Comparison of ENCODE assay signal across 12 cellular contexts in the genomic region with DNA sequence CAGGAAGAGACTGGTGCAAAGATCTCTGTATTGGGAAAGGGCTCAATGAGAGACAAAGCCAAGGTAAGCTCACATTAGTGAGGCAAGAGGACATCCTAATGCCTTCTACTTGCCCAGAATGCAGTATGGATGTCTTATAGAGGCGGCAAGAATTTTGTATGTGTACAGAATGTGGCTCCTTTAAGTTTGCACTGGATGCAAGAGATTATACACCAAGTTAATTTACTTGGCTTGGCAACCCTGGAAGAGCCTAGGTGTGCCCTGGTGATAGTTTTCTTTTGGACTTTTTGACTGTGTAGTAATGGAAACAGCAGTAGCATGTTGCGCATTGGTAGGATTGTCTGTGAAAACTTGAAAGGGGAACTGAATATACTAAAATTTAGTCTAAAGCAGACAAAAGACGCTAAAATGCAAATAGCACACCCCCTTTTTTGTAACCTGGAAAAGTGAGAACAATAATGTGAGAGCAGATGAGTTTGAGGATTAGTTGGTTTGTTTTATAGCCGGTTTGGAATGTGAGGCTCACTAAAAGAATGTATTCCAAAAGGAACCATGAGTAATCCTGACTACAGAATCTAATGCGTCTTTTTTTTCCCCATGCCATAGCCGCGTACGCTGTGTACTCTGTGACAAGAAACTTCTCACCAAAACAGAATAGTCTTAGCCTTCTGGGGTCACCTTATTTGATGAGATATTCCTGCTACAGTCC. TPM values are rescaled to one million over a fixed set of nuclear protein-coding genes. Genes with fewer than 3 reads are reported as not detected.
DNase-seq lines count a peak whose midpoint lies in the region; ATAC-seq and TF ChIP-seq lines count a peak whose summit lies in the region.
"Had no signal": no experiment of that assay in that cellular context is flagged by ENCODE, and none has a peak within 500 bp of the region (broad histone marks: within the 10 kb centered on the region; RNA-seq: fewer than 3 reads in every experiment).

No MANE protein-coding gene starts in this region.

- H3K27me3 ChIP-seq in ACC112 (ENCODE audit: insufficient read depth, low read length) = no peaks in the 10 kb centered on the region
- H3K27me3 ChIP-seq in GM23248 (replicated peaks; ENCODE audit: insufficient read depth) = no peaks in the 10 kb centered on the region
- H3K27me3 ChIP-seq: neutrophil had no signal

- peak overlapping the region; percentile 4 for H3K27ac Mint-ChIP-seq in memory B cell

- no peaks in the 10 kb centered on the region for H3K9me3 Mint-ChIP-seq in memory B cell
- H3K9me3 Mint-ChIP-seq: CD8-positive, alpha-beta memory T cell; IgD-negative memory B cell had no signal

- H3K9me3 ChIP-seq in GM23248 (ENCODE audit: low read depth) = no peaks in the 10 kb centered on the region
- H3K9me3 ChIP-seq: neutrophil had no signal

- no peak overlapping the region for H3K4me3 Mint-ChIP-seq in memory B cell
- H3K4me3 Mint-ChIP-seq: CD8-positive, alpha-beta memory T cell; IgD-negative memory B cell had no signal

- H3K79me2 ChIP-seq in ACC112 (ENCODE audit: control insufficient read depth, insufficient read depth, low read length, unreplicated experiment) (peaks cover 88% of the 10 kb centered on the region), GM23248 (ENCODE audit: insufficient read depth) (no peaks in the 10 kb centered on the region; the same call in none of the 2 replicates)

- H3K4me1 Mint-ChIP-seq in memory B cell = peaks cover 24% of the 10 kb centered on the region

- DNase-seq in GM23248 (peak; percentile 88), astrocyte of the spinal cord (ENCODE audit: low read depth, low spot score) (peak; percentile 75), memory B cell (ENCODE audit: low spot score in 2 of 2) (no peak), caudate nucleus (lab: John Stamatoyannopoulos, UW) (no peak)
- DNase-seq: activated effector memory CD4-positive, alpha-beta T cell treated with anti-CD3 and anti-CD28 coated beads, Interleukin-2, amount 50 U/mL, for 16 hours; CD8-positive, alpha-beta memory T cell had no signal

- WGBS in GM23248 (ENCODE audit: low coverage in 1 of 2, low lambda C conversion rate in 2 of 2, missing lambda C conversion rate in 2 of 2), 2 experiments = 56 to 60% methylated on average over 8 of the region's 8 CpGs

- H3K4me3 ChIP-seq in ACC112 (ENCODE audit: low read depth, low read length) (no peak overlapping the region), GM23248 (no peak overlapping the region), astrocyte of the spinal cord (ENCODE audit: low read depth, low read length) (no peak overlapping the region)

- peaks cover 39% of the 10 kb centered on the region for H4K20me1 ChIP-seq in GM23248 (ENCODE audit: insufficient read depth)

- no peak for TF ChIP-seq CTCF in astrocyte of the spinal cord (IDR thresholded peaks at IDR 0.05; ENCODE audit: low read depth, low read length)

- ATAC-seq in memory B cell (ENCODE audit: low read depth) = no peak
- ATAC-seq in HG03342 (IDR thresholded peaks at IDR 0.05; ENCODE audit: unreplicated experiment) = no peak
- ATAC-seq in HG03432 (IDR thresholded peaks at IDR 0.05; ENCODE audit: unreplicated experiment) = no peak
- ATAC-seq in GM18517 (IDR thresholded peaks at IDR 0.05; ENCODE audit: unreplicated experiment) = no peak

- peak overlapping the region; percentile 34 for H3K4me2 ChIP-seq in GM23248 (ENCODE audit: unreplicated experiment)

- H3K36me3 Mint-ChIP-seq in memory B cell = peaks cover 32% of the 10 kb centered on the region
- H3K36me3 Mint-ChIP-seq: IgD-negative memory B cell had no signal

- H3K27ac ChIP-seq in ACC112 (ENCODE audit: low read depth, low read length) = peak overlapping the region; percentile 40; the same call in 1 of the 2 replicates
- H3K27ac ChIP-seq in GM23248 = peak overlapping the region; percentile 54
- no peak overlapping the region for H3K27ac ChIP-seq in caudate nucleus (ENCODE audit: low read depth, low read length)
- H3K27ac ChIP-seq: neutrophil had no signal

- H3K27me3 Mint-ChIP-seq in memory B cell = no peaks in the 10 kb centered on the region
- H3K27me3 Mint-ChIP-seq: CD8-positive, alpha-beta memory T cell; IgD-negative memory B cell had no signal

- H2AFZ ChIP-seq in ACC112 (ENCODE audit: low read length, unreplicated experiment) (no peak overlapping the region), GM23248 (no peak overlapping the region)

- H3F3A ChIP-seq in GM23248 (ENCODE audit: insufficient read depth) = peaks cover 43% of the 10 kb centered on the region

- H3K4me1 ChIP-seq in ACC112 (ENCODE audit: control insufficient read depth, insufficient read depth, low read length, unreplicated experiment) (peaks cover 15% of the 10 kb centered on the region), GM23248 (ENCODE audit: insufficient read depth) (peaks cover 15% of the 10 kb centered on the region)

- no peak overlapping the region; the same call in 1 of the 2 replicates for H3K9ac ChIP-seq in GM23248

- in situ Hi-C loops in GM23248 (cut with MboI) (no loop called here), astrocyte of the spinal cord (cut with HindIII; ENCODE audit: low sequenced_read_pairs) (no loop called here)

- H3K9me2 ChIP-seq in GM23248 (ENCODE audit: insufficient read depth) = no peaks in the 10 kb centered on the region

- H3K36me3 ChIP-seq in ACC112 (ENCODE audit: insufficient read depth, low read length) (peaks cover 33% of the 10 kb centered on the region), GM23248 (ENCODE audit: low read depth) (peaks cover 44% of the 10 kb centered on the region)

RNA-seq across cellular contexts. Expression of gene KHDRBS1, which starts 18.1 kb away (rescaled TPM):
- 41.7 and 50.6 TPM in 2 replicates for total RNA-seq in GM23248 (2014; rRNA removed; shearing (Covaris generic))
- polyA plus RNA-seq in GM23248 (2016; fragmentation: Nextera tagmentation; extraction: Ambion mirVana) = 65.7 and 68.6 TPM in 2 replicates

RNA-seq across cellular contexts. Expression of gene TMEM39B, which starts 41.0 kb away (rescaled TPM):
- total RNA-seq in GM23248 (2014; rRNA removed; shearing (Covaris generic)) = 5.7 and 6.8 TPM in 2 replicates
- 21.4 and 24.1 TPM in 2 replicates for polyA plus RNA-seq in GM23248 (2016; fragmentation: Nextera tagmentation; extraction: Ambion mirVana)

Comparison
In these comparisons a context has a peak if more than half of its experiments do, and no peak if none do; other contexts are left out.
1. DNase-seq: peak in GM23248 (single experiment) and astrocyte of the spinal cord (single experiment); none in memory B cell (0 of 2) and caudate nucleus (0 of 61).